In genomic region chrX:70433848-70434351, GRCh38 we compare ENCODE assay signal across 8 cellular contexts. TPM values are rescaled to one million over a fixed set of nuclear protein-coding genes. Genes with fewer than 3 reads are reported as not detected.
DNase-seq lines count a peak whose midpoint lies in the region; ATAC-seq and TF ChIP-seq lines count a peak whose summit lies in the region.

No MANE protein-coding gene starts in this region.

- ATAC-seq in GM18511 (IDR thresholded peaks at IDR 0.05; ENCODE audit: unreplicated experiment): peak; percentile 75
- peak; percentile 43 for ATAC-seq in HG03025 (IDR thresholded peaks at IDR 0.05; ENCODE audit: low FRiP score, unreplicated experiment)
- ATAC-seq in left lung: peak; percentile 94

- peak overlapping the region; percentile 74 for H3K4me3 ChIP-seq in choroid plexus epithelial cell (ENCODE audit: low read depth, low read length)
- H3K4me3 ChIP-seq in left lung: peak overlapping the region; percentile 45 to 56

- H3K36me3 ChIP-seq in left lung: no peaks in the 10 kb centered on the region

- DNase-seq in NCI-H2227 treated with DMSO at 0.1 percent for 48 hours (lab: John Stamatoyannopoulos, UW) (peak; percentile 83), choroid plexus epithelial cell (ENCODE audit: low read depth) (peak; percentile 53), left lung (peak; percentile 76 to 89)
- DNase-seq in activated CD4-positive, alpha-beta T cell treated with anti-CD3 and anti-CD28 coated beads for 24 hours (ENCODE audit: low read depth in 2 of 2): peak; percentile 48 to 52
- peak; percentile 65 to 68 for DNase-seq in stimulated activated CD4-positive, alpha-beta T cell treated with anti-CD3 and anti-CD28 coated beads, Interleukin-4, amount 100 ng/mL, for 48 hours (ENCODE audit: low read depth in 2 of 2)

- H3K4me1 ChIP-seq in left lung: no peaks in the 10 kb centered on the region

- peaks cover 0 to 11% of the 10 kb centered on the region in 2 donors for H3K27me3 ChIP-seq in left lung

- TF ChIP-seq CTCF in 22Rv1 (IDR thresholded peaks at IDR 0.05) (peak; percentile 77), choroid plexus epithelial cell (conservative IDR thresholded peaks at IDR 0.05; ENCODE audit: low read depth, low read length) (peak; percentile 71), left lung (IDR thresholded peaks at IDR 0.05) (peak; percentile 52 to 65)

- no peaks in the 10 kb centered on the region for H3K9me3 ChIP-seq in left lung

- intact Hi-C loops in left lung (cut with DNase I): no loop called here

- peak overlapping the region; percentile 73 for H3K27ac ChIP-seq in 22Rv1
- H3K27ac ChIP-seq in left lung: peak overlapping the region; percentile 65

RNA-seq across cellular contexts. Expression of gene DLG3, which starts 10.7 kb away (rescaled TPM):
- total RNA-seq in left lung: 10 to 100 TPM; 22.3 to 29.9 TPM

RNA-seq across cellular contexts. Expression of gene GDPD2, which starts 10.8 kb away (rescaled TPM):
- not detected for total RNA-seq in left lung

Comparison
In these comparisons a context has a peak if more than half of its experiments do, and no peak if none do; other contexts are left out.
1. Peak in every context shown above with its lines: DNase-seq, ATAC-seq, H3K4me3 ChIP-seq and H3K27ac ChIP-seq.
2. ATAC-seq: peak in every context shown above with its lines; median percentile 94 in left lung; 75 in GM18511; 43 in HG03025.